8 cellular contexts compared by ENCODE assay signal in the genomic region with DNA sequence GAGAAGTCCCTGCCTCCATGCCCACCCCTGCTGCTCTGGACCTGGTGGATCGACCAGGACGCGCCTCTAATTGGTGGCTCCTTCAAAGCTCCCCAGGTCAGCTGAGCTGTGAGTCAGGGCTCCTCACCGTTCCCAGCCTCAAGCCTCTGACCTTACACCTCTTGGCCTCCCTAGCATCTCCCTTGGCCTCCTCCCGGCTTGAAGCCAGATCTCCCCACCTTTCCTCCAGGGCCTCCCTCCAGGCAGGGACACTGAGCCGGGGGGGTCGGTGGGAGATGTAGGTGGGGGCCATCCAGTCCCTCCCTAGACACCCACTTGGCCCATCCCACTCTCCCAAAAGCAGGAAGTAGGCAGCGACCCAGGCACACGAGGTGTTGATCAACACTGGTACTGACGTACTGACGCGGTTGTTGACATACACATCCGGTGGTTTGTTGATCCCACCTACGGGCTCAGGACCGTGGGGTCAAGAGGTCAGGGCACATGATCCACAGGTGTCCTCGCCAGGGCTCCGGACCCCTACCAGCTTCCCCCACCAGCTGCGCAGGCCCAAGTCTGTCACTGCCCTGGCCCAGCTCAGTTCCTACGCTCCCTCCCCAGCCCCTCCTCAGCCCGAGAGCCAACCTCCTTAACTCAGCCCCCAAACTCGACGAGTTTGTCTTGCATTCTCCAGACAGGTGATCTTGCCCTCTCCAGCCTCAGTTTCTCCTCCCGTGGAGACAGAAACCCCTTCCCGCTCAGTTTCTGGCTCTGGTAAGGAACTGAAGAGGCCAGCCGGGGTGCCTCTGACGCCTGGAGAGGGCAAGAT. TPM values are rescaled to one million over a fixed set of nuclear protein-coding genes. Genes with fewer than 3 reads are reported as not detected.
DNase-seq lines count a peak whose midpoint lies in the region; ATAC-seq, FAIRE-seq and TF ChIP-seq lines count a peak whose summit lies in the region.

No MANE protein-coding gene starts in this region.

- H3K36me3 ChIP-seq in IMR-90 (ENCODE audit: control insufficient read depth, insufficient read depth, low read length) (peaks cover 20% of the 10 kb centered on the region), H1 (ENCODE audit: control insufficient read depth in 2 of 4, insufficient read depth in 4 of 4, low read length in 3 of 4) (peaks cover 3 to 5% (median 4%) of the 10 kb centered on the region in 4 experiments; a peak in 5 of 8 replicates), tibial nerve (peaks cover 2 to 33% (median 28%) of the 10 kb centered on the region in 3 donors)

- H3K56ac ChIP-seq in IMR-90 (ENCODE audit: extremely low read depth, insufficient read depth, low read length) (peak overlapping the region; percentile 70; the same call in 1 of the 2 replicates), H1 (replicated peaks; ENCODE audit: insufficient read length, low read depth, low read length) (no peak overlapping the region)

- H3K9ac ChIP-seq in IMR-90 (ENCODE audit: low read depth, low read length), result peak overlapping the region; percentile 82
- peak overlapping the region in 3 of 4 experiments; percentile 82 to 90 (median 88); a peak in 6 of 7 replicates for H3K9ac ChIP-seq in H1 (replicated peaks in 1 of 4; ENCODE audit: extremely low read depth in 1 of 4, low read depth in 3 of 4, low read length in 3 of 4)

- TF ChIP-seq RAD21 in IMR-90 (IDR thresholded peaks at IDR 0.05; ENCODE audit: low read length) (no peak), H1 (IDR thresholded peaks at IDR 0.05 in 1 of 2, conservative IDR thresholded peaks at IDR 0.05 in 1 of 2; ENCODE audit: low read depth in 2 of 2, low read length in 2 of 2) (no peak)

- dilution Hi-C loops in IMR-90 (cut with HindIII; ENCODE audit: low sequenced_read_pairs, unreplicated experiment), result no loop called here

- H3K4ac ChIP-seq in IMR-90 (ENCODE audit: low read depth, low read length) (peak overlapping the region; percentile 89), H1 (replicated peaks; ENCODE audit: insufficient read length, low read depth, low read length) (no peak overlapping the region)

- WGBS in IMR-90 (ENCODE audit: extremely low coverage in 2 of 2, insufficient read length in 1 of 2), 2 experiments, result 3% methylated on average over 14 of the region's 26 CpGs; no CpG with 5 or more reads in 1 of the 2 experiments
- 25% methylated on average over 26 of the region's 26 CpGs; no CpG with 5 or more reads in 1 of the 2 experiments for WGBS in H1 (ENCODE audit: extremely low coverage in 1 of 2, insufficient coverage in 1 of 2, insufficient read length in 1 of 2, insufficient replicate concordance in 2 of 2, low coverage in 1 of 2, low lambda C conversion rate in 2 of 2, missing lambda C conversion rate in 1 of 2), 2 experiments
- WGBS in tibial nerve, 2 donors, result 4 to 7% methylated on average over 16 to 26 of the region's 26 CpGs

- H3K4me2 ChIP-seq in IMR-90 (ENCODE audit: low read depth, low read length) (peak overlapping the region; percentile 80), H1 (ENCODE audit: insufficient read depth in 1 of 2, low read depth in 2 of 2, low read length in 2 of 2) (peak overlapping the region; percentile 88 to 98)

- no peaks in the 10 kb centered on the region for H3K9me1 ChIP-seq in IMR-90 (ENCODE audit: insufficient read depth, low read length)

- no TSS peak for BruUV-seq in IMR-90 (replicated peaks; lab: Mats Ljungman, UMichigan)

- peak; percentile 2; the same call in 1 of the 2 replicates for ATAC-seq in IMR-90 (ENCODE audit: low read depth)
- ATAC-seq in HG02763 (IDR thresholded peaks at IDR 0.05; ENCODE audit: unreplicated experiment), result no peak

- H3K18ac ChIP-seq in IMR-90 (ENCODE audit: low read depth, low read length), result no peak overlapping the region
- H3K18ac ChIP-seq in H1 (ENCODE audit: extremely low read depth, low read length), result no peak overlapping the region

- H3K23ac ChIP-seq in IMR-90 (ENCODE audit: low read depth, low read length) (peak overlapping the region; percentile 93), H1 (ENCODE audit: insufficient read length) (no peak overlapping the region)

- TF ChIP-seq POLR2A in IMR-90 (IDR thresholded peaks at IDR 0.05; ENCODE audit: low read depth, low read length), result no peak
- 0 out of 3 replicates have a peak, but pooled peaks of 1 of the 2 experiments have one; percentile 10 for TF ChIP-seq POLR2A in H1 (IDR thresholded peaks at IDR 0.05; ENCODE audit: control extremely low read depth in 1 of 2, low read depth in 2 of 2, low read length in 2 of 2)
- no peak for TF ChIP-seq POLR2A in tibial nerve (IDR thresholded peaks at IDR 0.05)

- H3K27ac Mint-ChIP-seq in mesothelial cell of epicardium, result peak overlapping the region; percentile 97

- H4K20me1 ChIP-seq in IMR-90 (ENCODE audit: insufficient read depth, low read length), result no peaks in the 10 kb centered on the region; the same call in 1 of the 2 replicates
- H4K20me1 ChIP-seq in H1 (replicated peaks in 1 of 2; ENCODE audit: control insufficient read depth in 1 of 2, insufficient read depth in 2 of 2, low read length in 2 of 2), result peaks cover 0 to 2% of the 10 kb centered on the region in 2 experiments

- DNase-seq in NCI-H82 (lab: John Stamatoyannopoulos, UW), result peak; percentile 23
- no peak for DNase-seq in NCI-H82 treated with DMSO at 0.1 percent for 48 hours (lab: John Stamatoyannopoulos, UW; ENCODE audit: unreplicated experiment)
- peak; percentile 33 for DNase-seq in IMR-90
- DNase-seq in H1 (ENCODE audit: low read depth in 1 of 2, low spot score in 2 of 2), result no peak
- no peak for DNase-seq in mesothelial cell of epicardium (ENCODE audit: low spot score in 2 of 2, unreplicated experiment in 2 of 2)
- DNase-seq in tibial nerve (ENCODE audit: low spot score in 2 of 2), result peak in 1 of 2 donors; percentile 53

- H2AK5ac ChIP-seq in IMR-90 (ENCODE audit: low read depth, low read length) (peak overlapping the region; percentile 52), H1 (ENCODE audit: low read depth, low read length) (peak overlapping the region; percentile 49; the same call in 1 of the 2 replicates)

- H2BK15ac ChIP-seq in IMR-90 (ENCODE audit: low read depth, low read length) (no peak overlapping the region), H1 (ENCODE audit: low read length) (0 out of 2 replicates have a peak overlapping the region, but pooled peaks have one; percentile 61)

- FAIRE-seq in H1 (lab: Jason Lieb, UNC), result no peak

- H2BK5ac ChIP-seq in IMR-90 (ENCODE audit: low read depth, low read length, poor library complexity, severe bottlenecking), result peak overlapping the region; percentile 51
- H2BK5ac ChIP-seq in H1 (ENCODE audit: low read depth, low read length), result peak overlapping the region; percentile 20; the same call in 1 of the 2 replicates

- H3K4me3 ChIP-seq in IMR-90 (ENCODE audit: insufficient read depth, low read depth, low read length), result peak overlapping the region; percentile 78
- peak overlapping the region; percentile 74 to 97 (median 93) for H3K4me3 ChIP-seq in H1 (ENCODE audit: extremely low read depth in 1 of 4, insufficient read depth in 2 of 4, low read depth in 3 of 4, low read length in 4 of 4)
- peak overlapping the region; percentile 86 to 90 (median 87) for H3K4me3 ChIP-seq in tibial nerve

- POLR2A ChIA-PET in IMR-90 (lab: Charles Lee; ENCODE audit: unreplicated experiment), result no interaction called here
- POLR2A ChIA-PET in H1 (lab: Charles Lee; ENCODE audit: partially characterized antibody), result interaction anchor here (0.6 to 1.4 kb wide), 5 partner anchors 8 to 115 kb away, joined by 3 read pairs; partner anchors contain the start of genes MAJIN and PPP2R5B

- H2BK20ac ChIP-seq in IMR-90 (ENCODE audit: low read depth, low read length) (no peak overlapping the region), H1 (ENCODE audit: low read length) (no peak overlapping the region)

- no peaks in the 10 kb centered on the region for H3K9me3 Mint-ChIP-seq in mesothelial cell of epicardium

- H3K27ac ChIP-seq in IMR-90 (ENCODE audit: insufficient read depth, low read length) (peak overlapping the region; percentile 69), VCaP (peak overlapping the region; percentile 91), H1 (ENCODE audit: low read depth, low read length) (peak overlapping the region; percentile 45), tibial nerve (peak overlapping the region; percentile 69 to 92 (median 89))

- no peaks in the 10 kb centered on the region for H3K27me3 ChIP-seq in IMR-90 (ENCODE audit: control insufficient read depth, insufficient read depth, low read length)
- H3K27me3 ChIP-seq in H1 (replicated peaks in 1 of 4; ENCODE audit: control insufficient read depth in 3 of 4, extremely low read depth in 1 of 4, insufficient read depth in 3 of 4, low read length in 3 of 4), result no peaks in the 10 kb centered on the region
- H3K27me3 ChIP-seq in tibial nerve, result no peaks in the 10 kb centered on the region

- peaks cover 10% of the 10 kb centered on the region for H3K36me3 Mint-ChIP-seq in mesothelial cell of epicardium

- H4K91ac ChIP-seq in IMR-90 (ENCODE audit: insufficient read depth, low read depth, low read length), result peak overlapping the region; percentile 1; the same call in 1 of the 2 replicates
- no peak overlapping the region for H4K91ac ChIP-seq in H1 (replicated peaks; ENCODE audit: insufficient read length, low read length)

- no peak overlapping the region for H2BK12ac ChIP-seq in H1 (ENCODE audit: low read depth, low read length)

- CTCF ChIA-PET in IMR-90 (lab: Yijun Ruan, JAX) (no interaction called here), H1 (lab: Charles Lee; ENCODE audit: partially characterized antibody) (interaction anchor here (0.8 to 1.9 kb wide), 10 partner anchors 18 to 126 kb away, joined by 3 to 7 read pairs (median 4); partner anchors contain the start of gene ARL2)

- peaks cover 13% of the 10 kb centered on the region for H3K23me2 ChIP-seq in H1 (ENCODE audit: low read depth, low read length)

- no peak for TF ChIP-seq CTCF in IMR-90 (conservative IDR thresholded peaks at IDR 0.05; ENCODE audit: low read depth, low read length)
- no peak for TF ChIP-seq CTCF in VCaP (conservative IDR thresholded peaks at IDR 0.05)
- no peak for TF ChIP-seq CTCF in H1 (IDR thresholded peaks at IDR 0.05; ENCODE audit: control extremely low read depth in 1 of 3, insufficient read depth in 1 of 3, low read depth in 1 of 3, low read length in 3 of 3)
- no peak for TF ChIP-seq CTCF in mesothelial cell of epicardium (IDR thresholded peaks at IDR 0.05; ENCODE audit: unreplicated experiment)
- no peak for TF ChIP-seq CTCF in tibial nerve (IDR thresholded peaks at IDR 0.05)

- no peaks in the 10 kb centered on the region for H3K79me2 ChIP-seq in H1 (ENCODE audit: control insufficient read depth in 1 of 2, insufficient read depth in 2 of 2, low read length in 2 of 2)

- H4K5ac ChIP-seq in IMR-90 (ENCODE audit: low read depth, low read length) (0 out of 2 replicates have a peak overlapping the region, but pooled peaks have one; percentile 10), H1 (ENCODE audit: insufficient read length, low read depth, low read length) (no peak overlapping the region)

- peak overlapping the region; percentile 97 for H2AK9ac ChIP-seq in IMR-90 (replicated peaks; ENCODE audit: low read depth, low read length, poor library complexity)

- no peaks in the 10 kb centered on the region for H3K9me3 ChIP-seq in IMR-90 (ENCODE audit: control insufficient read depth, insufficient read depth, low read length)
- no peaks in the 10 kb centered on the region for H3K9me3 ChIP-seq in H1 (ENCODE audit: insufficient read depth in 2 of 2, low read depth in 1 of 2, low read length in 1 of 2)
- H3K9me3 ChIP-seq in tibial nerve, result no peaks in the 10 kb centered on the region

- H3K14ac ChIP-seq in IMR-90 (replicated peaks; ENCODE audit: low read depth, low read length) (peak overlapping the region; percentile 92), H1 (ENCODE audit: insufficient read length) (no peak overlapping the region)

- intact Hi-C loops in IMR-90 (cut with micrococcal nuclease), result loop anchor here (2.0 to 5.0 kb wide), 2 partner anchors 61 to 181 kb away; partner anchors contain the start of gene VPS51

- no peak for TF ChIP-seq EP300 in H1 (IDR thresholded peaks at IDR 0.05; ENCODE audit: borderline replicate concordance in 1 of 2, low read depth in 2 of 2, low read length in 2 of 2)
- no peak for TF ChIP-seq EP300 in tibial nerve (IDR thresholded peaks at IDR 0.05)

- H4K8ac ChIP-seq in IMR-90 (ENCODE audit: low read depth in 2 of 2, low read length in 2 of 2) (peak overlapping the region; percentile 28 to 93; a peak in 1 of 4 replicates), H1 (ENCODE audit: extremely low read depth, insufficient read depth, low read length) (peak overlapping the region; percentile 88; the same call in 1 of the 2 replicates)

- in situ Hi-C loops in IMR-90 (cut with MboI; ENCODE audit: low sequenced_read_pairs), result no loop called here

- H3K4me1 Mint-ChIP-seq in mesothelial cell of epicardium, result peaks cover 22% of the 10 kb centered on the region

- H3K27me3 Mint-ChIP-seq in mesothelial cell of epicardium (ENCODE audit: low read depth), result no peaks in the 10 kb centered on the region

- H3K79me1 ChIP-seq in IMR-90 (ENCODE audit: low read depth in 1 of 2, low read length in 2 of 2) (peaks cover 7 to 26% of the 10 kb centered on the region in 2 experiments), H1 (ENCODE audit: low read depth, low read length) (0 out of 2 replicates have a peak, but pooled peaks cover 3% of the 10 kb centered on the region)

- H2BK120ac ChIP-seq in IMR-90 (ENCODE audit: low read depth, low read length) (peak overlapping the region; percentile 10; the same call in 1 of the 2 replicates), H1 (replicated peaks; ENCODE audit: low read depth, low read length) (no peak overlapping the region)

- H3K4me1 ChIP-seq in IMR-90 (ENCODE audit: control insufficient read depth, insufficient read depth, low read length) (peaks cover 7% of the 10 kb centered on the region), H1 (replicated peaks in 1 of 4; ENCODE audit: control insufficient read depth in 3 of 4, insufficient read depth in 4 of 4, low read length in 3 of 4) (peaks cover 0 to 11% (median 4%) of the 10 kb centered on the region in 4 experiments; a peak in 5 of 7 replicates), tibial nerve (peaks cover 0 to 33% (median 15%) of the 10 kb centered on the region in 4 donors)

- H3K4me3 Mint-ChIP-seq in mesothelial cell of epicardium, result peak overlapping the region; percentile 91

- H2AFZ ChIP-seq in IMR-90 (replicated peaks; ENCODE audit: low read length, poor library complexity) (peak overlapping the region; percentile 91), H1 (ENCODE audit: low read length) (no peak overlapping the region)

RNA-seq across cellular contexts. Expression of gene ATG2A, which starts 0.8 kb away (rescaled TPM):
- total RNA-seq in IMR-90 (2012; rRNA removed), result 3.2 and 3.6 TPM in 2 replicates
- 10.5 and 12.7 TPM in 2 replicates for polyA plus RNA-seq in IMR-90 (2012; rRNA removed)
- polyA plus RNA-seq in IMR-90 (2012; cell fraction: cytosol; rRNA removed), result 6.8 and 14.5 TPM in 2 replicates
- polyA plus RNA-seq in IMR-90 (2012; cell fraction: nucleus; rRNA removed; ENCODE audit: low replicate concordance), result 27.8 and 85.6 TPM in 2 replicates
- 20.9 and 22.1 TPM in 2 replicates for total RNA-seq in H1 (2021; fragmentation: NEBNext Ultra II Directional; extraction: Animal tissue kit (Norgen Biotek cat#: 25700))
- 12.1 and 19.8 TPM in 2 replicates for polyA plus RNA-seq in H1 (2011; rRNA removed)
- polyA plus RNA-seq in H1 (2011; cell fraction: cytosol; rRNA removed), result 7.3 TPM
- polyA plus RNA-seq in H1 (2011; cell fraction: nucleus; rRNA removed), result 29.8 TPM
- 13.2 to 19.6 TPM (median 18.1 TPM) in 4 replicates for polyA plus RNA-seq in H1 (2012, experiment 1 of 2)
- polyA plus RNA-seq in H1 (2012, experiment 2 of 2), result 14.9 TPM
- 7.1 TPM for polyA plus RNA-seq in H1 (2013, experiment 1 of 2)
- polyA plus RNA-seq in H1 (2013, experiment 2 of 2), result 7.1 TPM
- 8.1 and 8.8 TPM in 2 replicates for polyA minus RNA-seq in H1 (2011; rRNA and poly(A)+ RNA removed)
- polyA minus RNA-seq in H1 (2011; cell fraction: cytosol; rRNA and poly(A)+ RNA removed), result 18.1 TPM
- polyA minus RNA-seq in H1 (2011; cell fraction: nucleus; rRNA and poly(A)+ RNA removed), result 24.5 TPM
- 29.8 to 32.9 TPM (median 31.7 TPM) in 3 replicates for total RNA-seq in mesothelial cell of epicardium
- total RNA-seq in tibial nerve, result 10 to 100 TPM; 33.0 to 93.6 (median 45.8) TPM

RNA-seq across cellular contexts. Expression of gene PPP2R5B, which starts 8.2 kb away (rescaled TPM):
- 6.4 and 6.5 TPM in 2 replicates for total RNA-seq in IMR-90 (2012; rRNA removed)
- 23.5 and 23.6 TPM in 2 replicates for polyA plus RNA-seq in IMR-90 (2012; rRNA removed)
- polyA plus RNA-seq in IMR-90 (2012; cell fraction: cytosol; rRNA removed), result 16.0 and 21.4 TPM in 2 replicates
- 43.3 and 68.3 TPM in 2 replicates for polyA plus RNA-seq in IMR-90 (2012; cell fraction: nucleus; rRNA removed; ENCODE audit: low replicate concordance)
- 5.1 and 5.8 TPM in 2 replicates for total RNA-seq in H1 (2021; fragmentation: NEBNext Ultra II Directional; extraction: Animal tissue kit (Norgen Biotek cat#: 25700))
- 4.9 and 6.3 TPM in 2 replicates for polyA plus RNA-seq in H1 (2011; rRNA removed)
- polyA plus RNA-seq in H1 (2011; cell fraction: cytosol; rRNA removed), result 5.2 TPM
- polyA plus RNA-seq in H1 (2011; cell fraction: nucleus; rRNA removed), result 13.4 TPM
- 4.7 to 4.8 TPM (median 4.7 TPM) in 4 replicates for polyA plus RNA-seq in H1 (2012, experiment 1 of 2)
- 5.9 TPM for polyA plus RNA-seq in H1 (2012, experiment 2 of 2)
- 3.7 TPM for polyA plus RNA-seq in H1 (2013, experiment 1 of 2)
- polyA plus RNA-seq in H1 (2013, experiment 2 of 2), result 3.8 TPM
- 2.3 and 2.8 TPM in 2 replicates for polyA minus RNA-seq in H1 (2011; rRNA and poly(A)+ RNA removed)
- polyA minus RNA-seq in H1 (2011; cell fraction: cytosol; rRNA and poly(A)+ RNA removed), result 2.5 TPM
- polyA minus RNA-seq in H1 (2011; cell fraction: nucleus; rRNA and poly(A)+ RNA removed), result 4.9 TPM
- total RNA-seq in mesothelial cell of epicardium, result 12.3 to 14.4 TPM (median 13.5 TPM) in 3 replicates
- 10 to 100 TPM; 10.7 to 21.4 (median 20.2) TPM for total RNA-seq in tibial nerve

RNA-seq across cellular contexts. Expression of gene GPHA2, which starts 19.4 kb away (rescaled TPM):
- total RNA-seq in IMR-90 (2012; rRNA removed) (not detected in 2 replicates), mesothelial cell of epicardium (not detected in 3 replicates), tibial nerve (not detected)
- polyA plus RNA-seq in IMR-90 (2012; rRNA removed) (not detected in 2 replicates), H1 (2011; rRNA removed) (4.4 and 5.4 TPM in 2 replicates)
- polyA plus RNA-seq in IMR-90 (2012; cell fraction: cytosol; rRNA removed), result 0.07 TPM in 1 of 2 replicates, not detected in the other
- polyA plus RNA-seq in IMR-90 (2012; cell fraction: nucleus; rRNA removed; ENCODE audit: low replicate concordance), result not detected in 2 replicates
- total RNA-seq in H1 (2021; fragmentation: NEBNext Ultra II Directional; extraction: Animal tissue kit (Norgen Biotek cat#: 25700)), result 0.97 and 1.5 TPM in 2 replicates
- polyA plus RNA-seq in H1 (2011; cell fraction: cytosol; rRNA removed), result 3.3 TPM
- polyA plus RNA-seq in H1 (2011; cell fraction: nucleus; rRNA removed), result 2.4 TPM
- polyA plus RNA-seq in H1 (2012, experiment 1 of 2), result 1.0 to 2.8 TPM (median 1.6 TPM) in 4 replicates
- polyA plus RNA-seq in H1 (2012, experiment 2 of 2), result 3.1 TPM
- 2.5 TPM for polyA plus RNA-seq in H1 (2013, experiment 1 of 2)
- polyA plus RNA-seq in H1 (2013, experiment 2 of 2), result 2.7 TPM
- 1.4 TPM in 1 of 2 replicates, not detected in the other for polyA minus RNA-seq in H1 (2011; rRNA and poly(A)+ RNA removed)
- polyA minus RNA-seq in H1 (2011; cell fraction: cytosol; rRNA and poly(A)+ RNA removed), result not detected
- polyA minus RNA-seq in H1 (2011; cell fraction: nucleus; rRNA and poly(A)+ RNA removed), result not detected

RNA-seq across cellular contexts. Expression of gene EHD1, which starts 37.8 kb away (rescaled TPM):
- total RNA-seq in IMR-90 (2012; rRNA removed) (107 and 125 TPM in 2 replicates), mesothelial cell of epicardium (84.9 to 94.5 TPM (median 86.8 TPM) in 3 replicates), tibial nerve (10 to 100 TPM; 35.2 to 93.9 (median 42.6) TPM)
- polyA plus RNA-seq in IMR-90 (2012; rRNA removed) (209 and 216 TPM in 2 replicates), H1 (2011; rRNA removed) (31.5 and 54.0 TPM in 2 replicates)
- polyA plus RNA-seq in IMR-90 (2012; cell fraction: cytosol; rRNA removed), result 259 and 358 TPM in 2 replicates
- 267 and 410 TPM in 2 replicates for polyA plus RNA-seq in IMR-90 (2012; cell fraction: nucleus; rRNA removed; ENCODE audit: low replicate concordance)
- 36.9 and 42.9 TPM in 2 replicates for total RNA-seq in H1 (2021; fragmentation: NEBNext Ultra II Directional; extraction: Animal tissue kit (Norgen Biotek cat#: 25700))
- polyA plus RNA-seq in H1 (2011; cell fraction: cytosol; rRNA removed), result 33.1 TPM
- polyA plus RNA-seq in H1 (2011; cell fraction: nucleus; rRNA removed), result 38.0 TPM
- 22.9 to 33.8 TPM (median 30.9 TPM) in 4 replicates for polyA plus RNA-seq in H1 (2012, experiment 1 of 2)
- polyA plus RNA-seq in H1 (2012, experiment 2 of 2), result 28.9 TPM
- polyA plus RNA-seq in H1 (2013, experiment 1 of 2), result 19.7 TPM
- polyA plus RNA-seq in H1 (2013, experiment 2 of 2), result 17.7 TPM
- 24.7 and 48.1 TPM in 2 replicates for polyA minus RNA-seq in H1 (2011; rRNA and poly(A)+ RNA removed)
- polyA minus RNA-seq in H1 (2011; cell fraction: cytosol; rRNA and poly(A)+ RNA removed), result 28.1 TPM
- 22.0 TPM for polyA minus RNA-seq in H1 (2011; cell fraction: nucleus; rRNA and poly(A)+ RNA removed)

RNA-seq across cellular contexts. Expression of gene MAJIN, which starts 55.7 kb away (rescaled TPM):
- total RNA-seq in IMR-90 (2012; rRNA removed), result not detected in 2 replicates
- not detected in 2 replicates for polyA plus RNA-seq in IMR-90 (2012; rRNA removed)
- 0.04 TPM in 1 of 2 replicates, not detected in the other for polyA plus RNA-seq in IMR-90 (2012; cell fraction: cytosol; rRNA removed)
- polyA plus RNA-seq in IMR-90 (2012; cell fraction: nucleus; rRNA removed; ENCODE audit: low replicate concordance), result 0.06 TPM in 1 of 2 replicates, not detected in the other
- not detected in 2 replicates for total RNA-seq in H1 (2021; fragmentation: NEBNext Ultra II Directional; extraction: Animal tissue kit (Norgen Biotek cat#: 25700))
- not detected in 2 replicates for polyA plus RNA-seq in H1 (2011; rRNA removed)
- polyA plus RNA-seq in H1 (2011; cell fraction: cytosol; rRNA removed), result not detected
- polyA plus RNA-seq in H1 (2011; cell fraction: nucleus; rRNA removed), result not detected
- not detected in 4 replicates for polyA plus RNA-seq in H1 (2012, experiment 1 of 2)
- not detected for polyA plus RNA-seq in H1 (2012, experiment 2 of 2)
- not detected for polyA plus RNA-seq in H1 (2013, experiment 1 of 2)
- not detected for polyA plus RNA-seq in H1 (2013, experiment 2 of 2)
- polyA minus RNA-seq in H1 (2011; rRNA and poly(A)+ RNA removed), result not detected in 2 replicates
- polyA minus RNA-seq in H1 (2011; cell fraction: cytosol; rRNA and poly(A)+ RNA removed), result not detected
- polyA minus RNA-seq in H1 (2011; cell fraction: nucleus; rRNA and poly(A)+ RNA removed), result not detected
- not detected in 3 replicates for total RNA-seq in mesothelial cell of epicardium
- not detected for total RNA-seq in tibial nerve

Comparison
In these comparisons a context has a peak if more than half of its experiments do, and no peak if none do; other contexts are left out.
1. DNase-seq: peak in NCI-H82 (single experiment) and IMR-90 (single experiment); none in NCI-H82 treated with DMSO at 0.1 percent for 48 hours (single experiment), H1 (0 of 2) and mesothelial cell of epicardium (0 of 2).
2. Peak in every context shown above with its lines, with median percentiles within 50 percentile points of each other: H3K27ac ChIP-seq and H3K4me3 ChIP-seq.